ENCODE assay signal across 8 cellular contexts in genomic region chr4:138555584-138555983, GRCh38.
DNase-seq lines count a peak whose midpoint lies in the region; ATAC-seq and TF ChIP-seq lines count a peak whose summit lies in the region.

No MANE protein-coding gene starts in this region.

- no peaks in the 10 kb centered on the region for H3K27me3 Mint-ChIP-seq in glutamatergic neuron (ENCODE audit: unreplicated experiment)

- H3K4me1 Mint-ChIP-seq in glutamatergic neuron (ENCODE audit: low read depth, unreplicated experiment), result no peaks in the 10 kb centered on the region

- DNase-seq in NCI-H774 (lab: John Stamatoyannopoulos, UW), result peak; percentile 27
- peak; percentile 28 for DNase-seq in glutamatergic neuron
- DNase-seq in activated naive CD4-positive, alpha-beta T cell (lab: John Stamatoyannopoulos, UW), result no peak
- DNase-seq in NCI-H446 (lab: John Stamatoyannopoulos, UW), result no peak
- no peak for DNase-seq in NCI-H1436 treated with DMSO at 0.1 percent for 48 hours (lab: John Stamatoyannopoulos, UW)
- no peak for DNase-seq in stimulated activated CD4-positive, alpha-beta T cell treated with anti-CD3 and anti-CD28 coated beads, Interleukin-4, amount 100 ng/mL, for 1 hour

- no peak overlapping the region for H3K27ac Mint-ChIP-seq in glutamatergic neuron (ENCODE audit: unreplicated experiment)

- no peak overlapping the region for H3K4me3 Mint-ChIP-seq in glutamatergic neuron (ENCODE audit: unreplicated experiment)

- H3K36me3 Mint-ChIP-seq in glutamatergic neuron (ENCODE audit: unreplicated experiment), result no peaks in the 10 kb centered on the region

- ATAC-seq in GM18502 (IDR thresholded peaks at IDR 0.05; ENCODE audit: poor library complexity, unreplicated experiment), result peak; percentile 77
- peak; percentile 47 for ATAC-seq in HG02678 (IDR thresholded peaks at IDR 0.05; ENCODE audit: unreplicated experiment)

- peaks cover 4% of the 10 kb centered on the region for H3K9me3 Mint-ChIP-seq in glutamatergic neuron (ENCODE audit: unreplicated experiment)

- peak; percentile 28 for TF ChIP-seq CTCF in glutamatergic neuron (IDR thresholded peaks at IDR 0.05; ENCODE audit: partially characterized antibody, unreplicated experiment)

Comparison
In these comparisons a context has a peak if more than half of its experiments do, and no peak if none do; other contexts are left out.
1. DNase-seq: peak in NCI-H774 (single experiment) and glutamatergic neuron (single experiment); none in activated naive CD4-positive, alpha-beta T cell (0 of 4), NCI-H446 (0 of 2), NCI-H1436 treated with DMSO at 0.1 percent for 48 hours (single experiment) and stimulated activated CD4-positive, alpha-beta T cell treated with anti-CD3 and anti-CD28 coated beads, Interleukin-4, amount 100 ng/mL, for 1 hour (single experiment).